Comparison of ENCODE assay signal across 34 cellular contexts in the genomic region with DNA sequence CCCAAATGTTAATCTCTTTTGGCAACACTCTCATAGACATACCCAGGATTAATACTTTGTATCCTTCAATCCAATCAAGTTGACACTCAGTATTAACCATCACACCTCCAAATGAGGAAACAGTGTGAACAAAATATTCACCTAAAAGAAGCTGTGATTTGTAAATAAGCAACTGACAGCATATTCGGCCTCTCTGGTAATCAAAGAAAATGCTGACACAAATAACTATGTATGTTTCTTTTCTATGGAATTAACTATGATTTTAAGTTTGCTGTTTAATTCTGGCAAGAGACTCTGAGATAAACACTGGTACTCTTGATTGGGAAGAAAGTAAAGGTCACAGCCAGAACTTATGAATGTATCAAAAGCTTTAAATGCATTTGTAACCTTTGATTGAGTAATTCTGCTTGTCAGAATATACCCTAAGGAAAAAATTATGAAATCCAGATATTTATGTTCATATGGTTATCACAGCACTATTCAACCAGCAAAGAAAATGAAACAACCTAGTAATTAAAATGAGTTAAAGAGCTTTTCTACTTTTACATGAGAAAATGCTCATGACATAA.
"Had no signal": no experiment of that assay in that cellular context is flagged by ENCODE, and none has a peak within 500 bp of the region (broad histone marks: within the 10 kb centered on the region; RNA-seq: fewer than 3 reads in every experiment).

No MANE protein-coding gene starts in this region.

- FAIRE-seq: endometrium, endothelial cell of umbilical vein had no signal

- ATAC-seq: activated CD8-positive, alpha-beta memory T cell treated with anti-CD3 and anti-CD28 coated beads, Interleukin-2, amount 10 ng/mL, durations not matched to agents 7 days and 5 days; activated CD8-positive, alpha-beta T cell treated with anti-CD3 and anti-CD28 coated beads, Interleukin-2, amount 10 ng/mL, durations not matched to agents 7 days and 5 days; body of pancreas; gastrocnemius medialis; heart left ventricle; T-helper 17 cell had no signal

- H3K4me3 Mint-ChIP-seq: activated CD4-positive, alpha-beta memory T cell treated with anti-CD3 and anti-CD28 coated beads for 36 hours; activated CD4-positive, alpha-beta T cell treated with anti-CD3 and anti-CD28 coated beads, Interleukin-2, amount 10 ng/mL, durations not matched to agents 24 days and 14 days; activated CD8-positive, alpha-beta memory T cell treated with anti-CD3 and anti-CD28 coated beads, Interleukin-2, amount 10 ng/mL, durations not matched to agents 7 days and 5 days; activated CD8-positive, alpha-beta T cell treated with anti-CD3 and anti-CD28 coated beads, Interleukin-2, amount 10 ng/mL, durations not matched to agents 7 days and 5 days; activated naive CD8-positive, alpha-beta T cell; activated T-helper 1 cell treated with anti-CD3 and anti-CD28 coated beads, Interleukin-12 subunit alpha, Interleukin-12 subunit beta, Interleukin-2, Interleukin-4 antibody, amounts not matched to agents 30 ng/mL and 10 ng/mL and 1 ng/mL, durations not matched to agents 14 hours and 24 hours and 36 hours; T-helper 17 cell; T-helper 2 cell treated with Interferon-gamma antibody and Interleukin-4, amounts not matched to agents 5 μg/mL and 100 μg/mL, for 36 hours had no signal

- H3K9me3 ChIP-seq: adrenal gland, body of pancreas, colonic mucosa, esophagus squamous epithelium, gastrocnemius medialis, heart left ventricle had no signal

- H3K36me3 ChIP-seq: adrenal gland, colonic mucosa, esophagus squamous epithelium, gastrocnemius medialis, heart left ventricle had no signal

- H3K27me3 Mint-ChIP-seq: activated CD4-positive, alpha-beta memory T cell treated with anti-CD3 and anti-CD28 coated beads for 36 hours; activated CD4-positive, alpha-beta T cell treated with anti-CD3 and anti-CD28 coated beads, Interleukin-2, amount 10 ng/mL, durations not matched to agents 24 days and 14 days; activated CD8-positive, alpha-beta memory T cell treated with anti-CD3 and anti-CD28 coated beads, Interleukin-2, amount 10 ng/mL, durations not matched to agents 7 days and 5 days; activated naive CD8-positive, alpha-beta T cell; T-helper 17 cell had no signal

- H3K27ac ChIP-seq: adrenal gland, body of pancreas, colonic mucosa, epithelial cell of prostate, esophagus squamous epithelium, gastrocnemius medialis, heart left ventricle had no signal

- H3K4me3 ChIP-seq: adrenal gland, body of pancreas, colonic mucosa, esophagus squamous epithelium, gastrocnemius medialis, heart left ventricle had no signal

- H3K27ac Mint-ChIP-seq: activated CD4-positive, alpha-beta memory T cell treated with anti-CD3 and anti-CD28 coated beads for 36 hours; activated CD4-positive, alpha-beta T cell treated with anti-CD3 and anti-CD28 coated beads, Interleukin-2, amount 10 ng/mL, durations not matched to agents 24 days and 14 days; activated CD8-positive, alpha-beta memory T cell treated with anti-CD3 and anti-CD28 coated beads, Interleukin-2, amount 10 ng/mL, durations not matched to agents 7 days and 5 days; activated CD8-positive, alpha-beta T cell treated with anti-CD3 and anti-CD28 coated beads, Interleukin-2, amount 10 ng/mL, durations not matched to agents 7 days and 5 days; activated naive CD8-positive, alpha-beta T cell; activated T-helper 1 cell treated with anti-CD3 and anti-CD28 coated beads, Interleukin-12 subunit alpha, Interleukin-12 subunit beta, Interleukin-2, Interleukin-4 antibody, amounts not matched to agents 30 ng/mL and 10 ng/mL and 1 ng/mL, durations not matched to agents 14 hours and 24 hours and 36 hours; activated T-helper 2 cell treated with anti-CD3 and anti-CD28 coated beads, Interferon-gamma antibody, Interleukin-2, Interleukin-4, amounts not matched to agents 10 μg/mL and 5 μg/mL and 100 μg/mL, durations not matched to agents 14 hours and 24 hours and 36 hours; T-helper 17 cell; T-helper 2 cell treated with Interferon-gamma antibody and Interleukin-4, amounts not matched to agents 5 μg/mL and 100 μg/mL, for 36 hours had no signal

- DNase-seq: activated CD4-positive, alpha-beta memory T cell treated with anti-CD3 and anti-CD28 coated beads for 36 hours; activated CD4-positive, alpha-beta T cell treated with anti-CD3 and anti-CD28 coated beads, Interleukin-2, amount 10 ng/mL, durations not matched to agents 24 days and 14 days; activated CD8-positive, alpha-beta memory T cell treated with anti-CD3 and anti-CD28 coated beads, Interleukin-2, amount 10 ng/mL, durations not matched to agents 7 days and 5 days; activated CD8-positive, alpha-beta memory T cell treated with anti-CD3 and anti-CD28 coated beads, Interleukin-2, amount 50 U/mL, for 4 hours; activated gamma-delta T cell; activated naive CD4-positive, alpha-beta T cell; activated naive CD4-positive, alpha-beta T cell treated with anti-CD3 and anti-CD28 coated beads, Interleukin-2, amount 50 U/mL, for 16 hours; activated T-cell treated with anti-CD3 and anti-CD28 coated beads, Interleukin-2, amount 50 U/mL, for 1 hour; activated T-cell treated with anti-CD3 and anti-CD28 coated beads, Interleukin-2, amount 50 U/mL, for 48 hours; adrenal gland; amygdala; aorta; body of pancreas; caudate nucleus; cerebellar nuclear complex; colonic mucosa; effector CD8-positive, alpha-beta T cell; esophagus squamous epithelium; foreskin fibroblast; gastrocnemius medialis; glutamatergic neuron; hypothalamus; T-helper 1 cell; T-helper 17 cell; T1000 had no signal

- H3K27me3 ChIP-seq: adrenal gland, body of pancreas, colonic mucosa, esophagus squamous epithelium, gastrocnemius medialis, heart left ventricle had no signal

- H3K4me1 ChIP-seq: colonic mucosa had no signal
